22 cellular contexts compared by ENCODE assay signal in the genomic region with DNA sequence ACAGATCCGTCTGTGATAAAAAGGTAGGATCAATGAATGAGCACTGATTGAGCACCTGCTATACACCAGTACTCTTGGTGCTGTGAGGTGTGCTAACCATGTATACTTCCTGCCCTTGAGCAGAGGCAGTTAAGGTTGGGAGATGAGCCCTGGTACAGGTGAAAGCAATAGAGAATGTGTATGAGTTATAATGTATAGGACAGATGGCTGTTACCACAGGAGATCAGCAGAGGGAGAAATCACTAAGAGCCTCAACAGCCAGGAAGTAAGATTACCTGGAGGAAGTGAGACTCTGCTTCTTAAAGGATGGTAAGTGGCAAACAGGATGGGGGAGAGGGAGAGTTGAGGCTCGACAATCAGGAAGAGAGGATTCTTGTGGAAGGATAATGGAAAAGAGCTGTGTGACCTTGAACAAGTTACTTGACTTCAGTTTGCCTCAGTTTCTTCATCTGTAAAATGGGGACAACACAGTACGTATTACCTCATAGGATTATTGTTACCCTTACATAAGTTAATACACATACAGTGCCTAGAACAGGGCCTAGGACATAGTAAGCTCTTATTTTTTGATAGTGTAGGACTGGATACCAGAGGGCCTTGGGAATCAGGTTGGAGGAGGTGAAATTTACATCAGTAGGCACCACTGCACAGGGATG. TPM values are rescaled to one million over a fixed set of nuclear protein-coding genes. Genes with fewer than 3 reads are reported as not detected.
DNase-seq lines count a peak whose midpoint lies in the region; ATAC-seq and FAIRE-seq lines count a peak whose summit lies in the region.
"Had no signal": no experiment of that assay in that cellular context is flagged by ENCODE, and none has a peak within 500 bp of the region (broad histone marks: within the 10 kb centered on the region; RNA-seq: fewer than 3 reads in every experiment).

No MANE protein-coding gene starts in this region.

- no peaks in the 10 kb centered on the region for H3K9me3 Mint-ChIP-seq in activated naive CD4-positive, alpha-beta T cell treated with anti-CD3 and anti-CD28 coated beads, Interleukin-2, amount 50 U/mL, for 72 hours
- H3K9me3 Mint-ChIP-seq in activated naive CD8-positive, alpha-beta T cell treated with anti-CD3 and anti-CD28 coated beads for 36 hours = peaks cover 3% of the 10 kb centered on the region
- no peaks in the 10 kb centered on the region for H3K9me3 Mint-ChIP-seq in stimulated activated effector memory CD8-positive, alpha-beta T cell treated with anti-CD3 and anti-CD28 coated beads, Interleukin-12 subunit alpha, Interleukin-12 subunit beta, amount 100 ng/mL, for 72 hours
- H3K9me3 Mint-ChIP-seq: dendritic cell treated with granulocyte-macrophage colony-stimulating factor and Interleukin-4, amounts not matched to agents 40 ng/mL and 50 ng/mL, for 4 days had no signal

- no peaks in the 10 kb centered on the region for H3K4me1 ChIP-seq in trophoblast cell (ENCODE audit: control insufficient read depth in 1 of 2, insufficient read depth in 2 of 2, low read length in 2 of 2)
- no peaks in the 10 kb centered on the region for H3K4me1 ChIP-seq in small intestine (ENCODE audit: control insufficient read depth in 2 of 2, insufficient read depth in 1 of 2, low read depth in 1 of 2, low read length in 1 of 2)
- H3K4me1 ChIP-seq: body of pancreas, SJCRH30 had no signal

- no peak overlapping the region for H3K9ac ChIP-seq in trophoblast cell (ENCODE audit: low read length)

- peaks cover 44 to 62% of the 10 kb centered on the region in 2 donors for H3K36me3 Mint-ChIP-seq in activated naive CD4-positive, alpha-beta T cell treated with anti-CD3 and anti-CD28 coated beads, Interleukin-2, amount 50 U/mL, for 72 hours
- H3K36me3 Mint-ChIP-seq in activated naive CD8-positive, alpha-beta T cell treated with anti-CD3 and anti-CD28 coated beads for 36 hours = peaks cover 76% of the 10 kb centered on the region
- peaks cover 97% of the 10 kb centered on the region for H3K36me3 Mint-ChIP-seq in stimulated activated effector memory CD8-positive, alpha-beta T cell treated with anti-CD3 and anti-CD28 coated beads, Interleukin-12 subunit alpha, Interleukin-12 subunit beta, amount 100 ng/mL, for 72 hours

- no peak overlapping the region for H4K12ac ChIP-seq in trophoblast cell (ENCODE audit: low read depth, low read length)

- H2AK5ac ChIP-seq in trophoblast cell (ENCODE audit: low read length) = no peak overlapping the region

- H3K4ac ChIP-seq in trophoblast cell (ENCODE audit: low read depth, low read length) = no peak overlapping the region

- peaks cover 38% of the 10 kb centered on the region for H3K4me1 Mint-ChIP-seq in activated naive CD8-positive, alpha-beta T cell treated with anti-CD3 and anti-CD28 coated beads for 36 hours
- H3K4me1 Mint-ChIP-seq in stimulated activated effector memory CD8-positive, alpha-beta T cell treated with anti-CD3 and anti-CD28 coated beads, Interleukin-12 subunit alpha, Interleukin-12 subunit beta, amount 100 ng/mL, for 72 hours = peaks cover 42% of the 10 kb centered on the region
- H3K4me1 Mint-ChIP-seq: H9 had no signal

- no peak overlapping the region for H3K4me3 ChIP-seq in Jurkat, Clone E6-1 (ENCODE audit: low read length)
- H3K4me3 ChIP-seq in trophoblast cell (ENCODE audit: low read depth, low read length) (no peak overlapping the region), small intestine (ENCODE audit: low read depth in 1 of 2, low read length in 2 of 2) (no peak overlapping the region)
- H3K4me3 ChIP-seq: body of pancreas, gastrocnemius medialis, SJCRH30 had no signal

- no peak overlapping the region for H3K14ac ChIP-seq in trophoblast cell (ENCODE audit: low read length)

- no peaks in the 10 kb centered on the region for H3K79me1 ChIP-seq in trophoblast cell (ENCODE audit: low read length)

- no peak overlapping the region for H2BK5ac ChIP-seq in trophoblast cell (ENCODE audit: low read depth, low read length, poor library complexity)

- WGBS in trophoblast cell (ENCODE audit: extremely low coverage, insufficient coverage, insufficient read length) = no CpG with 5 or more reads among the region's 3 CpGs
- WGBS in small intestine, 3 donors = 70 to 90% (median 86%) methylated on average over 3 of the region's 3 CpGs

- H4K91ac ChIP-seq in trophoblast cell (ENCODE audit: low read depth, low read length) = no peak overlapping the region

- H2BK12ac ChIP-seq in trophoblast cell (ENCODE audit: low read length) = no peak overlapping the region

- H3K27me3 ChIP-seq in trophoblast cell (ENCODE audit: insufficient read depth, low read length) (no peaks in the 10 kb centered on the region), small intestine (ENCODE audit: control insufficient read depth in 2 of 2, insufficient read depth in 2 of 2, low read length in 2 of 2) (no peaks in the 10 kb centered on the region)
- H3K27me3 ChIP-seq: body of pancreas, gastrocnemius medialis, SJCRH30 had no signal

- no peak for DNase-seq in activated naive CD4-positive, alpha-beta T cell treated with anti-CD3 and anti-CD28 coated beads, Interleukin-2, amount 50 U/mL, for 72 hours (ENCODE audit: low spot score in 2 of 2)
- no peak for DNase-seq in activated naive CD4-positive, alpha-beta T cell treated with Interleukin-2 at 50 U/mL for 16 hours
- DNase-seq in Jurkat, Clone E6-1 (ENCODE audit: low read depth, low spot score) = peak; percentile 59
- no peak for DNase-seq in activated naive CD8-positive, alpha-beta T cell treated with anti-CD3 and anti-CD28 coated beads for 36 hours
- DNase-seq in stimulated activated effector memory CD8-positive, alpha-beta T cell treated with anti-CD3 and anti-CD28 coated beads, Interleukin-12 subunit alpha, Interleukin-12 subunit beta, amount 100 ng/mL, for 72 hours (ENCODE audit: low spot score in 2 of 2) = no peak
- DNase-seq in trophoblast cell = no peak
- DNase-seq in small intestine = no peak
- no peak for DNase-seq in DMS153 treated with DMSO at 0.1 percent for 48 hours (lab: John Stamatoyannopoulos, UW; ENCODE audit: unreplicated experiment)
- DNase-seq: activated gamma-delta T cell, body of pancreas, erythroblast, gastrocnemius medialis, H9, KG1, left ventricle myocardium superior, NCI-H1092, NCI-H524, SJCRH30, T-helper 9 cell had no signal

- H2AFZ ChIP-seq in trophoblast cell (ENCODE audit: insufficient read depth, low read length, poor library complexity) = no peak overlapping the region

- no peak overlapping the region for H3K4me2 ChIP-seq in trophoblast cell (ENCODE audit: low read length)

- no peak for FAIRE-seq in small intestine (lab: Jason Lieb, UNC)

- H3K79me2 ChIP-seq in trophoblast cell (ENCODE audit: control insufficient read depth, insufficient read depth, low read length, poor library complexity) = no peaks in the 10 kb centered on the region

- peak; percentile 44 to 47 for ATAC-seq in activated naive CD4-positive, alpha-beta T cell treated with anti-CD3 and anti-CD28 coated beads, Interleukin-2, amount 50 U/mL, for 72 hours
- no peak for ATAC-seq in stimulated activated effector memory CD8-positive, alpha-beta T cell treated with anti-CD3 and anti-CD28 coated beads, Interleukin-12 subunit alpha, Interleukin-12 subunit beta, amount 100 ng/mL, for 72 hours
- ATAC-seq: body of pancreas, gastrocnemius medialis, left ventricle myocardium superior, sciatic nerve had no signal

- H3K9me3 ChIP-seq in trophoblast cell (ENCODE audit: insufficient read depth, low read depth, low read length) (no peaks in the 10 kb centered on the region), small intestine (ENCODE audit: control insufficient read depth, low read depth) (no peaks in the 10 kb centered on the region)
- H3K9me3 ChIP-seq: body of pancreas, gastrocnemius medialis, SJCRH30 had no signal

- H3K27ac Mint-ChIP-seq in activated naive CD4-positive, alpha-beta T cell treated with anti-CD3 and anti-CD28 coated beads, Interleukin-2, amount 50 U/mL, for 72 hours = peak overlapping the region; percentile 55 to 96
- H3K27ac Mint-ChIP-seq in activated naive CD8-positive, alpha-beta T cell treated with anti-CD3 and anti-CD28 coated beads for 36 hours = peak overlapping the region; percentile 29
- peak overlapping the region; percentile 53 for H3K27ac Mint-ChIP-seq in stimulated activated effector memory CD8-positive, alpha-beta T cell treated with anti-CD3 and anti-CD28 coated beads, Interleukin-12 subunit alpha, Interleukin-12 subunit beta, amount 100 ng/mL, for 72 hours
- H3K27ac Mint-ChIP-seq: dendritic cell treated with granulocyte-macrophage colony-stimulating factor and Interleukin-4, amounts not matched to agents 40 ng/mL and 50 ng/mL, for 4 days; H9 had no signal

- no peak overlapping the region for H3K27ac ChIP-seq in trophoblast cell (ENCODE audit: low read depth, low read length)
- H3K27ac ChIP-seq in small intestine (ENCODE audit: low read depth in 1 of 2, low read length in 1 of 2) = no peak overlapping the region
- H3K27ac ChIP-seq: body of pancreas, gastrocnemius medialis, SJCRH30 had no signal

- H3K36me3 ChIP-seq in trophoblast cell (ENCODE audit: control insufficient read depth in 1 of 2, insufficient read depth in 2 of 2, low read length in 2 of 2) (peaks cover 16 to 30% of the 10 kb centered on the region in 2 experiments), small intestine (ENCODE audit: control insufficient read depth in 2 of 2, insufficient read depth in 2 of 2, low read length in 2 of 2) (peaks cover 5 to 7% of the 10 kb centered on the region in 2 donors)

- H3K23ac ChIP-seq in trophoblast cell (ENCODE audit: low read length) = no peak overlapping the region

- H4K8ac ChIP-seq in trophoblast cell (ENCODE audit: low read depth, low read length) = no peak overlapping the region

- H3K18ac ChIP-seq in trophoblast cell (ENCODE audit: low read length) = no peak overlapping the region

- no peak overlapping the region for H2BK120ac ChIP-seq in trophoblast cell (ENCODE audit: insufficient read depth, low read length, poor library complexity)

- H3K4me3 Mint-ChIP-seq in activated naive CD8-positive, alpha-beta T cell treated with anti-CD3 and anti-CD28 coated beads for 36 hours = no peak overlapping the region
- H3K4me3 Mint-ChIP-seq in stimulated activated effector memory CD8-positive, alpha-beta T cell treated with anti-CD3 and anti-CD28 coated beads, Interleukin-12 subunit alpha, Interleukin-12 subunit beta, amount 100 ng/mL, for 72 hours = no peak overlapping the region
- H3K4me3 Mint-ChIP-seq: dendritic cell treated with granulocyte-macrophage colony-stimulating factor and Interleukin-4, amounts not matched to agents 40 ng/mL and 50 ng/mL, for 4 days; H9 had no signal

- no peaks in the 10 kb centered on the region for H3K27me3 Mint-ChIP-seq in activated naive CD8-positive, alpha-beta T cell treated with anti-CD3 and anti-CD28 coated beads for 36 hours
- H3K27me3 Mint-ChIP-seq: dendritic cell treated with granulocyte-macrophage colony-stimulating factor and Interleukin-4, amounts not matched to agents 40 ng/mL and 50 ng/mL, for 4 days had no signal

RNA-seq across cellular contexts. Expression of gene CXCR3, which starts 9.1 kb away (rescaled TPM):
- 10 to 100 TPM in 1 of 2 donors, 1 to 10 TPM in 1; 6.8 to 43.0 TPM for total RNA-seq in activated naive CD4-positive, alpha-beta T cell treated with anti-CD3 and anti-CD28 coated beads, Interleukin-2, amount 50 U/mL, for 72 hours
- polyA plus RNA-seq in Jurkat, Clone E6-1 (2012; ENCODE audit: insufficient read depth, insufficient read length) = not detected
- total RNA-seq in activated naive CD8-positive, alpha-beta T cell treated with anti-CD3 and anti-CD28 coated beads for 36 hours = 10 to 100 TPM; 58.5 to 58.6 TPM
- polyA plus RNA-seq in trophoblast cell (2013) = not detected in 2 replicates
- 1 to 10 TPM; 4.1 to 7.6 (median 4.2) TPM for polyA plus RNA-seq in small intestine
- total RNA-seq: gastrocnemius medialis, H9, osteocyte, SJCRH30 had no signal

RNA-seq across cellular contexts. Expression of gene GCNA, which starts 31.0 kb away (rescaled TPM):
- 1 to 10 TPM; 4.1 to 6.0 TPM for total RNA-seq in activated naive CD4-positive, alpha-beta T cell treated with anti-CD3 and anti-CD28 coated beads, Interleukin-2, amount 50 U/mL, for 72 hours
- 3.1 TPM for polyA plus RNA-seq in Jurkat, Clone E6-1 (2012; ENCODE audit: insufficient read depth, insufficient read length)
- total RNA-seq in activated naive CD8-positive, alpha-beta T cell treated with anti-CD3 and anti-CD28 coated beads for 36 hours = 1 to 10 TPM; 1.6 to 3.1 TPM
- 0.68 and 0.70 TPM in 2 replicates for polyA plus RNA-seq in trophoblast cell (2013)
- 1 to 10 TPM; 1.1 to 1.6 (median 1.5) TPM for polyA plus RNA-seq in small intestine
